Comparison of ENCODE assay signal across 22 cellular contexts in the genomic region with DNA sequence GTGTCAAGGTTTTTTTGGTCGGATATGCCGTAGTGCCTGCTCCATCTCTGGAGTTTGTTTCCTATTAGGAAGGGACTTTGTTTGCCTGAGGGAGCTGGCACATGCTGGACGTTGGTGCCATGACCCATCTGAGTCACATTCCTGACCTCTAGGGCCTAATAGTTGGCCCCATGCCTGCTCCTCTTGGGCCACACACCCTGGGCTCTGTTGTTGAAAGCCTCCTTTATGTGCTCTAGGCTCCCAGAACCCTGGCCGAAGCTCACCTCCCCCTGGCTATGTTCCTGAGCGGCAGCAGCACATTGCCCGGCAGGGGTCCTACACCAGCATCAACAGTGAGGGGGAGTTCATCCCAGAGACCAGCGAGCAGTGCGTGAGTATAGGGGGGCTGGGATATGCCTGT. TPM values are rescaled to one million over a fixed set of nuclear protein-coding genes. Genes with fewer than 3 reads are reported as not detected.
A peak's percentile ranks its signal among the peaks of the same experiment; 100 is the strongest.
DNase-seq lines count a peak whose midpoint lies in the region; ATAC-seq and TF ChIP-seq lines count a peak whose summit lies in the region.
"Had no signal": no experiment of that assay in that cellular context is flagged by ENCODE, and none has a peak within 500 bp of the region (broad histone marks: within the 10 kb centered on the region; RNA-seq: fewer than 3 reads in every experiment).

No MANE protein-coding gene starts in this region.

- H3K79me2 ChIP-seq in GM23338 (replicated peaks; ENCODE audit: insufficient read depth) = no peaks in the 10 kb centered on the region

- H3K9me3 ChIP-seq in right cardiac atrium (ENCODE audit: control insufficient read depth, low read length) (no peaks in the 10 kb centered on the region), sigmoid colon (no peaks in the 10 kb centered on the region)
- H3K9me3 ChIP-seq: body of pancreas, SJSA1, testis had no signal

- H3K4me3 Mint-ChIP-seq in GM23338 (no peak overlapping the region), WTC11 (no peak overlapping the region)
- H3K4me3 Mint-ChIP-seq: activated CD4-positive, alpha-beta T cell treated with anti-CD3 and anti-CD28 coated beads, Interleukin-2, amount 10 ng/mL, durations not matched to agents 24 days and 14 days; mesothelial cell of epicardium; nephron; T-helper 1 cell treated with Interleukin-12 subunit alpha and Interleukin-12 subunit beta and Interleukin-4 antibody, amounts not matched to agents 30 μg/mL and 1 μg/mL, for 36 hours had no signal

- no peak overlapping the region for H2AFZ ChIP-seq in GM23338

- H3K4me2 ChIP-seq in GM23338 = no peak overlapping the region

- no peaks in the 10 kb centered on the region for H3K27me3 ChIP-seq in GM23338 (ENCODE audit: insufficient read depth)
- H3K27me3 ChIP-seq in right cardiac atrium (ENCODE audit: control insufficient read depth, insufficient read depth) = no peaks in the 10 kb centered on the region
- no peaks in the 10 kb centered on the region for H3K27me3 ChIP-seq in sigmoid colon
- H3K27me3 ChIP-seq: body of pancreas, SJSA1, testis had no signal

- H3F3A ChIP-seq in GM23338 (replicated peaks; ENCODE audit: low read depth) = 0 out of 2 replicates have a peak, but pooled peaks cover 3% of the 10 kb centered on the region

- peaks cover 2% of the 10 kb centered on the region; the same call in 2 of the 3 replicates for H3K36me3 Mint-ChIP-seq in GM23338 (ENCODE audit: low read depth)
- peaks cover 11% of the 10 kb centered on the region for H3K36me3 Mint-ChIP-seq in WTC11

- H3K36me3 ChIP-seq in GM23338 (ENCODE audit: insufficient read depth) = peaks cover 4% of the 10 kb centered on the region; the same call in 1 of the 2 replicates
- H3K36me3 ChIP-seq in sigmoid colon = peaks cover 0 to 38% (median 12%) of the 10 kb centered on the region in 4 donors

- H3K4me1 ChIP-seq in GM23338 (ENCODE audit: insufficient read depth) = peaks cover 5% of the 10 kb centered on the region; the same call in 1 of the 2 replicates
- H3K4me1 ChIP-seq in right cardiac atrium (ENCODE audit: control insufficient read depth, insufficient read depth, low read length) = peaks cover 8% of the 10 kb centered on the region
- H3K4me1 ChIP-seq in sigmoid colon = peaks cover 0 to 75% (median 52%) of the 10 kb centered on the region in 4 donors
- H3K4me1 ChIP-seq: SJSA1 had no signal

- no peaks in the 10 kb centered on the region for H3K9me2 ChIP-seq in GM23338 (ENCODE audit: insufficient read depth)

- ATAC-seq in GM23338 = peak; percentile 80
- peak; percentile 29; the same call in 1 of the 2 replicates for ATAC-seq in WTC11
- ATAC-seq in right cardiac atrium = peak; percentile 46 to 62
- no peak for ATAC-seq in HG02970 (IDR thresholded peaks at IDR 0.05; ENCODE audit: low FRiP score, unreplicated experiment)
- ATAC-seq: body of pancreas, GM12878 had no signal

- H3K27ac ChIP-seq in GM23338 (ENCODE audit: low read depth) (no peak overlapping the region), right cardiac atrium (ENCODE audit: low read length) (no peak overlapping the region), sigmoid colon (peak overlapping the region in 3 of 4 donors; percentile 43 to 58 (median 45))
- H3K27ac ChIP-seq: body of pancreas, SJSA1, testis had no signal

- TF ChIP-seq CTCF in GM23338 (conservative IDR thresholded peaks at IDR 0.05; ENCODE audit: low read depth in 2 of 2) (no peak), WTC11 (IDR thresholded peaks at IDR 0.05) (no peak), sigmoid colon (IDR thresholded peaks at IDR 0.05) (no peak)

- no peaks in the 10 kb centered on the region for H3K9me3 Mint-ChIP-seq in GM23338
- H3K9me3 Mint-ChIP-seq in WTC11 = no peaks in the 10 kb centered on the region
- H3K9me3 Mint-ChIP-seq: activated CD4-positive, alpha-beta T cell treated with anti-CD3 and anti-CD28 coated beads, Interleukin-2, amount 10 ng/mL, durations not matched to agents 24 days and 14 days; mesothelial cell of epicardium; nephron; T-helper 1 cell treated with Interleukin-12 subunit alpha and Interleukin-12 subunit beta and Interleukin-4 antibody, amounts not matched to agents 30 μg/mL and 1 μg/mL, for 36 hours had no signal

- DNase-seq in GM23338 (ENCODE audit: low spot score) (peak; percentile 33), WTC11 (ENCODE audit: low spot score) (no peak), right cardiac atrium (no peak), sigmoid colon (no peak), NCI-H2227 treated with DMSO at 0.1 percent for 48 hours (lab: John Stamatoyannopoulos, UW) (no peak), T-helper 2 cell (no peak)
- DNase-seq: activated CD4-positive, alpha-beta T cell treated with anti-CD3 and anti-CD28 coated beads, Interleukin-2, amount 10 ng/mL, durations not matched to agents 24 days and 14 days; body of pancreas; DMS79; NCI-H1092; NCI-H2029 treated with DMSO at 0.1 percent for 48 hours; posterior cingulate gyrus; stimulated activated CD4-positive, alpha-beta T cell treated with anti-CD3 and anti-CD28 coated beads, Interleukin-2, amount 100 ng/mL, for 24 hours; stimulated activated naive CD4-positive, alpha-beta T cell; testis had no signal

- H3K27ac Mint-ChIP-seq in GM23338 (no peak overlapping the region), WTC11 (no peak overlapping the region)
- H3K27ac Mint-ChIP-seq: activated CD4-positive, alpha-beta T cell treated with anti-CD3 and anti-CD28 coated beads, Interleukin-2, amount 10 ng/mL, durations not matched to agents 24 days and 14 days; mesothelial cell of epicardium; nephron; T-helper 1 cell treated with Interleukin-12 subunit alpha and Interleukin-12 subunit beta and Interleukin-4 antibody, amounts not matched to agents 30 μg/mL and 1 μg/mL, for 36 hours had no signal

- H3K27me3 Mint-ChIP-seq in GM23338 (ENCODE audit: insufficient read depth, low read depth, poor library complexity) = no peaks in the 10 kb centered on the region
- H3K27me3 Mint-ChIP-seq in WTC11 (ENCODE audit: low read depth) = no peaks in the 10 kb centered on the region
- H3K27me3 Mint-ChIP-seq: activated CD4-positive, alpha-beta T cell treated with anti-CD3 and anti-CD28 coated beads, Interleukin-2, amount 10 ng/mL, durations not matched to agents 24 days and 14 days had no signal

- no peaks in the 10 kb centered on the region; the same call in none of the 2 replicates for H4K20me1 ChIP-seq in GM23338 (replicated peaks; ENCODE audit: insufficient read depth)

- H3K4me1 Mint-ChIP-seq in GM23338 (peaks cover 8% of the 10 kb centered on the region; the same call in 2 of the 3 replicates), WTC11 (peaks cover 11% of the 10 kb centered on the region)

- TF ChIP-seq POLR2A in sigmoid colon (IDR thresholded peaks at IDR 0.05) = no peak

- H3K4me3 ChIP-seq in GM23338 (no peak overlapping the region), right cardiac atrium (ENCODE audit: low read length) (no peak overlapping the region), sigmoid colon (no peak overlapping the region)
- H3K4me3 ChIP-seq: body of pancreas, GM12878, SJSA1, skin epidermis, testis had no signal

- no peak for TF ChIP-seq EP300 in sigmoid colon (IDR thresholded peaks at IDR 0.05)

- POLR2A ChIA-PET in WTC11 (lab: Charles Lee) = no interaction called here

- WGBS in right cardiac atrium = 79% methylated on average over 8 of the region's 8 CpGs
- WGBS in sigmoid colon, 2 donors = 88 to 91% methylated on average over 8 of the region's 8 CpGs

- CTCF ChIA-PET in WTC11 (lab: Charles Lee) = interaction anchor here (0.7 to 3.5 kb wide), 6 partner anchors 13 to 275 kb away, joined by 3 to 12 read pairs (median 5); no protein-coding TSS in a partner anchor

- intact Hi-C loops in right cardiac atrium (cut with DNase I) = no loop called here
- intact Hi-C loops in sigmoid colon (cut with DNase I) = no loop called here

TF ChIP-seq in GM23338, 12 proteins besides CTCF, POLR2A, EP300 and RAD21 (continues in another document):
- no peak for TF ChIP-seq NANOG (IDR thresholded peaks at IDR 0.05; ENCODE audit: borderline replicate concordance)
- TF ChIP-seq STAT1 (IDR thresholded peaks at IDR 0.05; ENCODE audit: unreplicated experiment) = no peak
- TF ChIP-seq JUNB (IDR thresholded peaks at IDR 0.05; ENCODE audit: unreplicated experiment) = no peak
- TF ChIP-seq, protein P1, sequence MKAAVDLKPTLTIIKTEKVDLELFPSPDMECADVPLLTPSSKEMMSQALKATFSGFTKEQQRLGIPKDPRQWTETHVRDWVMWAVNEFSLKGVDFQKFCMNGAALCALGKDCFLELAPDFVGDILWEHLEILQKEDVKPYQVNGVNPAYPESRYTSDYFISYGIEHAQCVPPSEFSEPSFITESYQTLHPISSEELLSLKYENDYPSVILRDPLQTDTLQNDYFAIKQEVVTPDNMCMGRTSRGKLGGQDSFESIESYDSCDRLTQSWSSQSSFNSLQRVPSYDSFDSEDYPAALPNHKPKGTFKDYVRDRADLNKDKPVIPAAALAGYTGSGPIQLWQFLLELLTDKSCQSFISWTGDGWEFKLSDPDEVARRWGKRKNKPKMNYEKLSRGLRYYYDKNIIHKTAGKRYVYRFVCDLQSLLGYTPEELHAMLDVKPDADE (IDR thresholded peaks at IDR 0.05) = no peak

TF ChIP-seq in WTC11, 78 proteins besides CTCF, POLR2A, EP300 and RAD21 (continues in another document):
- TF ChIP-seq MYBL2 (CRISPR knock-in tag; IDR thresholded peaks at IDR 0.05) = no peak

RNA-seq across cellular contexts. Expression of gene LIMD2, which starts 18.4 kb away (rescaled TPM):
- total RNA-seq in GM23338 (2014; rRNA removed; shearing (Covaris generic)) = 98.8 and 119 TPM in 2 replicates
- polyA plus RNA-seq in GM23338 (2016; fragmentation: Nextera tagmentation; extraction: Ambion mirVana) = 105 and 107 TPM in 2 replicates
- 83.4 to 91.8 TPM (median 88.4 TPM) in 3 replicates for total RNA-seq in WTC11 (2021)
- 10 to 100 TPM in 1 of 4 donors, 1 to 10 TPM in 3; 7.9 to 13.8 (median 8.2) TPM for total RNA-seq in right cardiac atrium
- 8.7 TPM for polyA plus RNA-seq in right cardiac atrium
- 10 to 100 TPM in 1 of 4 donors, 1 to 10 TPM in 3; 3.0 to 16.8 (median 8.5) TPM for total RNA-seq in sigmoid colon
- polyA plus RNA-seq in sigmoid colon = 100 to 1,000 TPM in 1 of 3 donors, 1 to 10 TPM in 2; 3.5 to 119 (median 3.6) TPM

RNA-seq across cellular contexts. Expression of gene MAP3K3, which starts 59.3 kb away (rescaled TPM):
- total RNA-seq in GM23338 (2014; rRNA removed; shearing (Covaris generic)) = 22.2 and 24.6 TPM in 2 replicates
- polyA plus RNA-seq in GM23338 (2016; fragmentation: Nextera tagmentation; extraction: Ambion mirVana) (6.1 and 7.3 TPM in 2 replicates), right cardiac atrium (32.6 TPM), sigmoid colon (10 to 100 TPM in 1 of 3 donors, 1 to 10 TPM in 2; 4.4 to 18.8 (median 8.4) TPM)
- total RNA-seq in WTC11 (2021) (21.8 to 25.7 TPM (median 22.5 TPM) in 3 replicates), right cardiac atrium (10 to 100 TPM; 47.1 to 51.0 (median 48.6) TPM), sigmoid colon (10 to 100 TPM; 51.5 to 68.7 (median 59.8) TPM)

Comparison
In these comparisons a context has a peak if more than half of its experiments do, and no peak if none do; other contexts are left out.
1. H3K27ac ChIP-seq: peak in sigmoid colon (3 of 4); none in GM23338 (single experiment) and right cardiac atrium (single experiment).